ENCODE assay signal across 15 cellular contexts in genomic region chr10:44832595-44833390, GRCh38.
A peak's percentile ranks its signal among the peaks of the same experiment; 100 is the strongest.
DNase-seq lines count a peak whose midpoint lies in the region; ATAC-seq and TF ChIP-seq lines count a peak whose summit lies in the region.
"Had no signal": no experiment of that assay in that cellular context is flagged by ENCODE, and none has a peak within 500 bp of the region (broad histone marks: within the 10 kb centered on the region; RNA-seq: fewer than 3 reads in every experiment).

No MANE protein-coding gene starts in this region.

- H3K9me3 Mint-ChIP-seq in T-cell: no peaks in the 10 kb centered on the region
- H3K9me3 Mint-ChIP-seq: CD4-positive, CD25-positive, alpha-beta regulatory T cell; H9 had no signal

- no peak overlapping the region for H3K4me3 Mint-ChIP-seq in T-cell
- H3K4me3 Mint-ChIP-seq: CD4-positive, CD25-positive, alpha-beta regulatory T cell; H9 had no signal

- no peak overlapping the region for H3K9ac ChIP-seq in adipocyte (ENCODE audit: low read length)
- H3K9ac ChIP-seq: BLaER1 treated with 17β-estradiol and CSF1 and Interleukin-3, amounts not matched to agents 10 nM and 100 nM had no signal

- POLR2A ChIA-PET in BJ (lab: Charles Lee) (interaction anchor here (0.7 kb wide), 1 partner anchor 152 kb away, joined by 3 read pairs; no protein-coding TSS in a partner anchor), T-cell (lab: Charles Lee) (no interaction called here)

- H3K27me3 ChIP-seq in BJ (ENCODE audit: control insufficient read depth, insufficient read depth, low read length) (no peaks in the 10 kb centered on the region), adipocyte (replicated peaks; ENCODE audit: control insufficient read depth, insufficient read depth, low read length) (no peaks in the 10 kb centered on the region)
- H3K27me3 ChIP-seq: BLaER1 treated with 17β-estradiol and CSF1 and Interleukin-3, amounts not matched to agents 10 nM and 100 nM had no signal

- DNase-seq in AG09309 (ENCODE audit: low read depth) (peak; percentile 28), BJ (ENCODE audit: low read depth) (peak; percentile 90), adipocyte (ENCODE audit: low read depth) (peak; percentile 77), fibroblast of peridontal ligament (ENCODE audit: extremely low read depth) (peak; percentile 51), T-cell (no peak), NCI-H2081 treated with DMSO at 0.1 percent for 48 hours (lab: John Stamatoyannopoulos, UW) (no peak), iPS-NIHi7 (ENCODE audit: extremely low spot score) (no peak)
- DNase-seq: ACHN; AML-193; CD4-positive, CD25-positive, alpha-beta regulatory T cell; DMS53; GOT3; H9 had no signal

- H3K4me1 ChIP-seq in adipocyte (ENCODE audit: control insufficient read depth, insufficient read depth, low read length): no peaks in the 10 kb centered on the region

- ATAC-seq in T-cell (replicated peaks in 1 of 4) (no peak), GM18909 (IDR thresholded peaks at IDR 0.05; ENCODE audit: poor library complexity, unreplicated experiment) (no peak)

- H3K36me3 ChIP-seq in BJ (ENCODE audit: control insufficient read depth, insufficient read depth, low read length): no peaks in the 10 kb centered on the region
- no peaks in the 10 kb centered on the region for H3K36me3 ChIP-seq in adipocyte (ENCODE audit: control insufficient read depth, insufficient read depth, low read length, severe bottlenecking)
- H3K36me3 ChIP-seq: BLaER1 treated with 17β-estradiol and CSF1 and Interleukin-3, amounts not matched to agents 10 nM and 100 nM had no signal

- no peak overlapping the region for H3K27ac Mint-ChIP-seq in T-cell
- H3K27ac Mint-ChIP-seq: CD4-positive, CD25-positive, alpha-beta regulatory T cell; H9 had no signal

- CTCF ChIA-PET in BJ (lab: Yijun Ruan, JAX) (interaction anchor here (0.7 to 1.6 kb wide), 3 partner anchors 14 to 275 kb away, joined by 3 to 4 read pairs (median 4); no protein-coding TSS in a partner anchor), T-cell (lab: Charles Lee) (no interaction called here)

- H3K27me3 Mint-ChIP-seq in T-cell: peaks cover 0 to 4% of the 10 kb centered on the region in 2 donors
- H3K27me3 Mint-ChIP-seq: CD4-positive, CD25-positive, alpha-beta regulatory T cell had no signal

- TF ChIP-seq CTCF in AG09309 (IDR thresholded peaks at IDR 0.05; ENCODE audit: control insufficient read depth, insufficient read depth, low read depth, low read length, missing control alignments): no peak
- TF ChIP-seq CTCF in BJ (IDR thresholded peaks at IDR 0.05; ENCODE audit: insufficient read depth, low read depth, low read length): no peak

- H3K4me3 ChIP-seq in AG09309 (ENCODE audit: control insufficient read depth, low read depth, low read length) (no peak overlapping the region), BJ (ENCODE audit: low read depth, low read length) (no peak overlapping the region), adipocyte (ENCODE audit: low read length) (no peak overlapping the region)
- H3K4me3 ChIP-seq: BLaER1 treated with 17β-estradiol and CSF1 and Interleukin-3, amounts not matched to agents 10 nM and 100 nM had no signal

- no peaks in the 10 kb centered on the region for H3K9me3 ChIP-seq in adipocyte (ENCODE audit: control insufficient read depth, low read length)

- H3K4me1 Mint-ChIP-seq in T-cell: peaks cover 0 to 5% (median 0%) of the 10 kb centered on the region in 3 donors
- H3K4me1 Mint-ChIP-seq: CD4-positive, CD25-positive, alpha-beta regulatory T cell had no signal

- no peaks in the 10 kb centered on the region for H3K36me3 Mint-ChIP-seq in T-cell
- H3K36me3 Mint-ChIP-seq: CD4-positive, CD25-positive, alpha-beta regulatory T cell had no signal

Comparison
In these comparisons a context has a peak if more than half of its experiments do, and no peak if none do; other contexts are left out.
1. DNase-seq: peak in AG09309 (single experiment), BJ (single experiment), adipocyte (single experiment) and fibroblast of peridontal ligament (single experiment); none in T-cell (0 of 34), NCI-H2081 treated with DMSO at 0.1 percent for 48 hours (single experiment) and iPS-NIHi7 (single experiment).